8 cellular contexts compared by ENCODE assay signal in the genomic region with DNA sequence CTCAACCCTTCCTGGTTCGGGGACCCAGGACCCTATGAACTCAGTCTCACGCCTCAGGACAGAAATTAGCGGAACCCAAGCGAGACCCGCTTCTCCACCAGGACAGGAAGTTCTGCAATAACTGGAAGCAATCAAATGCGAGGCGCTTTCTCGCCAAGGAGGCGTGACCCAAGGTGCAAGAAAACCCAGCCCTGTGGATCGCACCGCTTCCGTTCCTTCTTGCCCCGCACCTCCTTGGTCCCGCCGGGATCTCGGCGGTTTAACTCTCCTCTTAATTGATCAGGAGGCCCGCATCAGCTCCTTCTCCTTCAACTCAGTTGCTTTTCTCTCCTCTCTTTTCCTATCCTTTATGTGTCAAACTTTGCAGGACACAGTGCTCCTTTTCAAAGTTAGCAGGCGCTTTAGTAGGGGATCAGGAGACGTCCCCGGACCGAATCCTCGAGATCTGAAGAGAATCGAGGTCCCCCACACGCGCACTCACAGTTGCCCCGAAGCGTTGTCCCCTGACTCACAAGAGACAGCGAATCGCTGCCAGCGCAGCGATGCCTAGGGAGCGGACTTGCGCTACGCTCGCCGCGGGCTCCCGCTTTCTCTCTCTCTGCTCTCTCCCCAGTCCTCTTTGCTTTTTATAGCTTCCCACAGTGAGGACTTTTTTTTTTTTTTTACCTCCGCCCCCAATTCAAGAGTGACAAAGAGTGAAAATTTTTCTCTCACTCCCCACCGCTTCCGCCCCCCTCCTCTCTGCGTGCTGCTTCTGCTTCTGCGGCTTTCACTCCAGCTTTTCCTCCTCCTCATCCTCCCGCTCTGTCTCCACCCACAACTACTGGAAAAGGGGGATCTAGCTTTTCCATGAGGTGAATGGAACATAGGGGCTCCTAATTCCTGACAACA. TPM values are rescaled to one million over a fixed set of nuclear protein-coding genes. Genes with fewer than 3 reads are reported as not detected.
A peak's percentile ranks its signal among the peaks of the same experiment; 100 is the strongest.
DNase-seq lines count a peak whose midpoint lies in the region; ATAC-seq and TF ChIP-seq lines count a peak whose summit lies in the region.

A gene with protein sequence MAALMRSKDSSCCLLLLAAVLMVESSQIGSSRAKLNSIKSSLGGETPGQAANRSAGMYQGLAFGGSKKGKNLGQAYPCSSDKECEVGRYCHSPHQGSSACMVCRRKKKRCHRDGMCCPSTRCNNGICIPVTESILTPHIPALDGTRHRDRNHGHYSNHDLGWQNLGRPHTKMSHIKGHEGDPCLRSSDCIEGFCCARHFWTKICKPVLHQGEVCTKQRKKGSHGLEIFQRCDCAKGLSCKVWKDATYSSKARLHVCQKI (minus strand): TSS at position 603 of the 891 bp plus-strand sequence. CDS start 722 bp downstream, outside the sequence.

- peaks cover 97% of the 10 kb centered on the region for H3K27me3 ChIP-seq in left ventricle myocardium inferior (ENCODE audit: low read depth)

- POLR2A ChIA-PET in activated CD8-positive, alpha-beta T cell treated with anti-CD3 and anti-CD28 coated beads for 36 hours (lab: Charles Lee), result no interaction called here

- H3K27ac ChIP-seq in left ventricle myocardium inferior (replicated peaks), result no peak within 1 kb of the TSS

- H3K9me3 Mint-ChIP-seq in activated CD8-positive, alpha-beta T cell treated with anti-CD3 and anti-CD28 coated beads for 36 hours, result no peaks in the 10 kb centered on the region

- H3K4me3 Mint-ChIP-seq in activated CD8-positive, alpha-beta T cell treated with anti-CD3 and anti-CD28 coated beads for 36 hours, result peak within 1 kb of the TSS; percentile 55

- H3K4me3 ChIP-seq in left ventricle myocardium inferior, result peak within 1 kb of the TSS; percentile 56

- CTCF ChIA-PET in activated CD8-positive, alpha-beta T cell treated with anti-CD3 and anti-CD28 coated beads for 36 hours (lab: Charles Lee), result no interaction called here

- DNase-seq in Ammon's horn (ENCODE audit: low spot score) (peak; percentile 17), left ventricle myocardium inferior (no peak), putamen (ENCODE audit: low spot score) (peak; percentile 49), NCI-H1436 treated with DMSO at 0.1 percent for 48 hours (lab: John Stamatoyannopoulos, UW) (no peak)
- peak; percentile 19 for DNase-seq in activated CD8-positive, alpha-beta T cell treated with anti-CD3 and anti-CD28 coated beads for 36 hours

- H3K9me3 ChIP-seq in left ventricle myocardium inferior (replicated peaks), result no peaks in the 10 kb centered on the region

- no peak within 1 kb of the TSS for H3K27ac Mint-ChIP-seq in activated CD8-positive, alpha-beta T cell treated with anti-CD3 and anti-CD28 coated beads for 36 hours

- peaks cover 38% of the 10 kb centered on the region for H3K4me1 ChIP-seq in left ventricle myocardium inferior

- peaks cover 65% of the 10 kb centered on the region for H3K27me3 Mint-ChIP-seq in activated CD8-positive, alpha-beta T cell treated with anti-CD3 and anti-CD28 coated beads for 36 hours

- peaks cover 26% of the 10 kb centered on the region for H3K4me1 Mint-ChIP-seq in activated CD8-positive, alpha-beta T cell treated with anti-CD3 and anti-CD28 coated beads for 36 hours (ENCODE audit: low read depth)

- no peaks in the 10 kb centered on the region for H3K36me3 Mint-ChIP-seq in activated CD8-positive, alpha-beta T cell treated with anti-CD3 and anti-CD28 coated beads for 36 hours (ENCODE audit: low read depth)

- H3K36me3 ChIP-seq in left ventricle myocardium inferior, result no peaks in the 10 kb centered on the region

- TF ChIP-seq CTCF in activated CD8-positive, alpha-beta T cell treated with anti-CD3 and anti-CD28 coated beads for 36 hours (IDR thresholded peaks at IDR 0.05), result no peak
- TF ChIP-seq CTCF in left ventricle myocardium inferior (IDR thresholded peaks at IDR 0.05; ENCODE audit: borderline replicate concordance), result no peak

- ATAC-seq in HG02852 (IDR thresholded peaks at IDR 0.05; ENCODE audit: unreplicated experiment) (peak; percentile 42), GM21515 (IDR thresholded peaks at IDR 0.05; ENCODE audit: unreplicated experiment) (no peak), GM19324 (IDR thresholded peaks at IDR 0.05; ENCODE audit: low FRiP score, unreplicated experiment) (no peak)
- ATAC-seq in activated CD8-positive, alpha-beta T cell treated with anti-CD3 and anti-CD28 coated beads for 36 hours, result peak; percentile 69

- intact Hi-C loops in activated CD8-positive, alpha-beta T cell treated with anti-CD3 and anti-CD28 coated beads for 36 hours (cut with micrococcal nuclease), result no loop called here
- intact Hi-C loops in left ventricle myocardium inferior (cut with micrococcal nuclease), result no loop called here

RNA-seq across cellular contexts. Expression of the gene that starts here (rescaled TPM):
- not detected for total RNA-seq in activated CD8-positive, alpha-beta T cell treated with anti-CD3 and anti-CD28 coated beads for 36 hours
- total RNA-seq in left ventricle myocardium inferior, result 4.2 TPM

Comparison
In these comparisons a context has a peak if more than half of its experiments do, and no peak if none do; other contexts are left out.
1. Peak in DNase-seq and ATAC-seq in activated CD8-positive, alpha-beta T cell treated with anti-CD3 and anti-CD28 coated beads for 36 hours; RNA of the gene not detected or under 1 TPM.
2. DNase-seq: peak in Ammon's horn (single experiment) and putamen (single experiment); none in left ventricle myocardium inferior (single experiment) and NCI-H1436 treated with DMSO at 0.1 percent for 48 hours (single experiment).